28 cellular contexts compared by ENCODE assay signal in the genomic region with DNA sequence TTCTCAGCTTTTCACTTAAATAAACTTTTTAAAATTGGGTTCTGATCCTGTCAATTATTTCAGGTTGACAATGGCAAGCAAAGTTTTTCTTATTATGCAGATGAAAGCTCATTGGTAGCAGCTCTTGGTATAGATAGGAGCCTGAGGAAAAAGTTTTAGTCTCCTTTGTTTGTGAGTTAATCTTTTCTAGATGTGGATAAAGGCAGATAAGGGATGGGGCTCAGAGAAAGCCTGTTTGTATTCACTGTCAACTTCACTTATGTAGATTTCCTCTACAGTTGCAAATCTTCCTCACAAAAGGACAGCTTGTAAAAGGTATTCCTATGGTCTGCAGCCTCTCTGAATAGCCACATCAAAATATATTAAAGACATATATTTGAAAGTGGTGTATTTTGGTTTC.
A peak's percentile ranks its signal among the peaks of the same experiment; 100 is the strongest.
DNase-seq lines count a peak whose midpoint lies in the region; ATAC-seq, FAIRE-seq and TF ChIP-seq lines count a peak whose summit lies in the region.
"Had no signal": no experiment of that assay in that cellular context is flagged by ENCODE, and none has a peak within 500 bp of the region (broad histone marks: within the 10 kb centered on the region; RNA-seq: fewer than 3 reads in every experiment).

No MANE protein-coding gene starts in this region.

- H3K27ac Mint-ChIP-seq in neural progenitor cell (no peak overlapping the region), natural killer cell (no peak overlapping the region)
- H3K27ac Mint-ChIP-seq: activated CD8-positive, alpha-beta T cell treated with anti-CD3 and anti-CD28 coated beads for 36 hours; activated naive CD8-positive, alpha-beta T cell treated with anti-CD3 and anti-CD28 coated beads for 36 hours; naive thymus-derived CD8-positive, alpha-beta T cell had no signal

- H2AFZ ChIP-seq in ACC112 (ENCODE audit: low read length, unreplicated experiment) (peak overlapping the region; percentile 28), endothelial cell of umbilical vein (ENCODE audit: low read depth, low read length) (peak overlapping the region; percentile 45), neural progenitor cell (replicated peaks) (no peak overlapping the region)

- no peaks in the 10 kb centered on the region for H3K36me3 ChIP-seq in ACC112 (ENCODE audit: insufficient read depth, low read length)
- no peaks in the 10 kb centered on the region for H3K36me3 ChIP-seq in HUES48 (ENCODE audit: control insufficient read depth, insufficient read depth, low read length)
- H3K36me3 ChIP-seq in endothelial cell of umbilical vein (ENCODE audit: control insufficient read depth in 2 of 2, extremely low read depth in 1 of 2, insufficient read depth in 2 of 2, low read length in 2 of 2), result no peaks in the 10 kb centered on the region
- no peaks in the 10 kb centered on the region for H3K36me3 ChIP-seq in neural progenitor cell
- H3K36me3 ChIP-seq: ascending aorta, BE2C, ovary, right atrium auricular region, SJCRH30, upper lobe of right lung had no signal

- H3K27me3 Mint-ChIP-seq in neural progenitor cell (ENCODE audit: insufficient read depth, low read depth) (no peaks in the 10 kb centered on the region), natural killer cell (ENCODE audit: low read depth in 2 of 2) (no peaks in the 10 kb centered on the region)
- H3K27me3 Mint-ChIP-seq: activated CD8-positive, alpha-beta T cell treated with anti-CD3 and anti-CD28 coated beads for 36 hours; activated naive CD8-positive, alpha-beta T cell treated with anti-CD3 and anti-CD28 coated beads for 36 hours; naive thymus-derived CD8-positive, alpha-beta T cell had no signal

- H3K36me3 Mint-ChIP-seq in neural progenitor cell (peaks cover 2% of the 10 kb centered on the region), natural killer cell (no peaks in the 10 kb centered on the region)
- H3K36me3 Mint-ChIP-seq: activated naive CD8-positive, alpha-beta T cell treated with anti-CD3 and anti-CD28 coated beads for 36 hours; naive thymus-derived CD8-positive, alpha-beta T cell had no signal

- no TSS peak for BruUV-seq in endothelial cell of umbilical vein (replicated peaks; lab: Mats Ljungman, UMichigan)

- H3K9me3 ChIP-seq in HUES48 (ENCODE audit: control insufficient read depth, insufficient read depth, low read length), result no peaks in the 10 kb centered on the region
- no peaks in the 10 kb centered on the region for H3K9me3 ChIP-seq in endothelial cell of umbilical vein (replicated peaks; ENCODE audit: control insufficient read depth, insufficient read depth, low read length)
- no peaks in the 10 kb centered on the region for H3K9me3 ChIP-seq in neural progenitor cell (ENCODE audit: low read depth)
- H3K9me3 ChIP-seq: ascending aorta, BE2C, ovary, right atrium auricular region, SJCRH30, upper lobe of right lung had no signal

- CTCF ChIA-PET in endothelial cell of umbilical vein (lab: Charles Lee), result no interaction called here

- no peak for TF ChIP-seq POLR2A in endothelial cell of umbilical vein (IDR thresholded peaks at IDR 0.05; ENCODE audit: low read depth, low read length)

- H3K4me1 Mint-ChIP-seq in neural progenitor cell, result peaks cover 15% of the 10 kb centered on the region
- H3K4me1 Mint-ChIP-seq in natural killer cell, result no peaks in the 10 kb centered on the region
- H3K4me1 Mint-ChIP-seq: activated naive CD8-positive, alpha-beta T cell treated with anti-CD3 and anti-CD28 coated beads for 36 hours had no signal

- DNase-seq in endothelial cell of umbilical vein (ENCODE audit: low read depth, low spot score) (no peak), neural progenitor cell (ENCODE audit: low spot score) (peak; percentile 66), dorsolateral prefrontal cortex (no peak), natural killer cell (no peak)
- no peak for DNase-seq in stimulated activated CD4-positive, alpha-beta T cell treated with anti-CD3 and anti-CD28 coated beads, Interleukin-4, amount 100 ng/mL, for 1 hour
- DNase-seq: ACHN; activated CD8-positive, alpha-beta T cell treated with anti-CD3 and anti-CD28 coated beads for 36 hours; activated naive CD8-positive, alpha-beta T cell treated with anti-CD3 and anti-CD28 coated beads for 36 hours; BE2C; central memory CD4-positive, alpha-beta T cell; hypothalamus; Kasumi-1; midbrain; naive thymus-derived CD8-positive, alpha-beta T cell; NCI-H187; NCI-H2171; NCI-H510A treated with DMSO at 0.1 percent for 48 hours; ovary; SJCRH30; stimulated activated CD4-positive, alpha-beta T cell treated with anti-CD3 and anti-CD28 coated beads, Interleukin-2, amount 100 ng/mL, for 48 hours; upper lobe of right lung had no signal

- no peak overlapping the region for H3K4me3 ChIP-seq in ACC112 (ENCODE audit: low read depth, low read length)
- H3K4me3 ChIP-seq in HUES48 (ENCODE audit: low read depth, low read length), result peak overlapping the region; percentile 28
- H3K4me3 ChIP-seq in endothelial cell of umbilical vein (replicated peaks in 1 of 3; ENCODE audit: insufficient read depth in 1 of 3, low read depth in 1 of 3, low read length in 3 of 3), result no peak overlapping the region
- no peak overlapping the region for H3K4me3 ChIP-seq in neural progenitor cell
- H3K4me3 ChIP-seq in dorsolateral prefrontal cortex, result no peak overlapping the region
- H3K4me3 ChIP-seq: ascending aorta, ovary, right atrium auricular region, SJCRH30, upper lobe of right lung had no signal

- TF ChIP-seq CTCF in endothelial cell of umbilical vein (IDR thresholded peaks at IDR 0.05; ENCODE audit: extremely low read depth in 1 of 2, insufficient read depth in 1 of 2, low read depth in 1 of 2, low read length in 2 of 2) (no peak), neural progenitor cell (IDR thresholded peaks at IDR 0.05) (no peak), dorsolateral prefrontal cortex (IDR thresholded peaks at IDR 0.05 in 54 of 56, conservative IDR thresholded peaks at IDR 0.05 in 2 of 56; ENCODE audit: low read depth in 1 of 56, partially characterized antibody in 56 of 56) (no peak), natural killer cell (IDR thresholded peaks at IDR 0.05) (no peak)

- ATAC-seq in GM21360 (IDR thresholded peaks at IDR 0.05; ENCODE audit: unreplicated experiment), result no peak
- no peak for ATAC-seq in natural killer cell
- ATAC-seq: activated CD8-positive, alpha-beta T cell treated with anti-CD3 and anti-CD28 coated beads for 36 hours; naive thymus-derived CD8-positive, alpha-beta T cell; upper lobe of right lung had no signal

- dilution Hi-C loops in endothelial cell of umbilical vein (cut with MboI; ENCODE audit: extremely low pct_ligation_motif_present, low sequenced_read_pairs), result no loop called here

- H3K9me3 Mint-ChIP-seq in neural progenitor cell (peaks cover 2% of the 10 kb centered on the region), natural killer cell (peaks cover 5% of the 10 kb centered on the region in 2 donors)
- H3K9me3 Mint-ChIP-seq: activated naive CD8-positive, alpha-beta T cell treated with anti-CD3 and anti-CD28 coated beads for 36 hours had no signal

- H3F3A ChIP-seq in neural progenitor cell (ENCODE audit: low read depth), result peaks cover 46% of the 10 kb centered on the region

- peak overlapping the region; percentile 20; the same call in 1 of the 2 replicates for H3K9ac ChIP-seq in HUES48 (ENCODE audit: low read depth, low read length)
- H3K9ac ChIP-seq in endothelial cell of umbilical vein (replicated peaks; ENCODE audit: extremely low read depth, insufficient read depth, low read length), result no peak overlapping the region
- H3K9ac ChIP-seq in neural progenitor cell, result no peak overlapping the region

- H3K4me2 ChIP-seq in endothelial cell of umbilical vein (ENCODE audit: insufficient read depth, low read length), result no peak overlapping the region
- peak overlapping the region; percentile 67 for H3K4me2 ChIP-seq in neural progenitor cell

- no peaks in the 10 kb centered on the region for H3K27me3 ChIP-seq in ACC112 (ENCODE audit: insufficient read depth, low read length)
- no peaks in the 10 kb centered on the region for H3K27me3 ChIP-seq in HUES48 (ENCODE audit: control insufficient read depth, insufficient read depth, low read length)
- H3K27me3 ChIP-seq in endothelial cell of umbilical vein (ENCODE audit: control insufficient read depth in 2 of 2, insufficient read depth in 2 of 2, low read length in 2 of 2), result no peaks in the 10 kb centered on the region
- H3K27me3 ChIP-seq in neural progenitor cell, result no peaks in the 10 kb centered on the region
- H3K27me3 ChIP-seq in dorsolateral prefrontal cortex, result no peaks in the 10 kb centered on the region
- H3K27me3 ChIP-seq: ascending aorta, BE2C, ovary, right atrium auricular region, SJCRH30, upper lobe of right lung had no signal

- POLR2A ChIA-PET in endothelial cell of umbilical vein (lab: Charles Lee), result no interaction called here

- intact Hi-C loops in endothelial cell of umbilical vein (cut with micrococcal nuclease) (loop anchor here (10.0 kb wide), 1 partner anchor 228 kb away; a partner anchor contains a TSS), dorsolateral prefrontal cortex (cut with DNase I) (no loop called here), natural killer cell (cut with micrococcal nuclease) (no loop called here)

- no peaks in the 10 kb centered on the region for H4K20me1 ChIP-seq in endothelial cell of umbilical vein (replicated peaks; ENCODE audit: control insufficient read depth, extremely low read depth, insufficient read depth, low read length)
- no peaks in the 10 kb centered on the region for H4K20me1 ChIP-seq in neural progenitor cell (ENCODE audit: low read depth)

- H3K4me1 ChIP-seq in ACC112 (ENCODE audit: control insufficient read depth, insufficient read depth, low read length, unreplicated experiment) (peaks cover 31% of the 10 kb centered on the region), HUES48 (ENCODE audit: control insufficient read depth, insufficient read depth, low read length) (peaks cover 39% of the 10 kb centered on the region), endothelial cell of umbilical vein (ENCODE audit: control insufficient read depth, extremely low read depth, insufficient read depth, low read length) (peaks cover 8% of the 10 kb centered on the region), neural progenitor cell (peaks cover 41% of the 10 kb centered on the region)
- H3K4me1 ChIP-seq: right atrium auricular region, SJCRH30 had no signal

- H3K79me2 ChIP-seq in ACC112 (ENCODE audit: control insufficient read depth, insufficient read depth, low read length, unreplicated experiment) (no peaks in the 10 kb centered on the region), endothelial cell of umbilical vein (ENCODE audit: control insufficient read depth, insufficient read depth, low read length) (no peaks in the 10 kb centered on the region), neural progenitor cell (ENCODE audit: low read depth) (no peaks in the 10 kb centered on the region)

- FAIRE-seq in endothelial cell of umbilical vein (lab: Jason Lieb, UNC), result no peak
- FAIRE-seq: keratinocyte, TTC549 had no signal

- H3K27ac ChIP-seq in ACC112 (ENCODE audit: low read depth, low read length) (no peak overlapping the region), HUES48 (ENCODE audit: low read depth, low read length) (peak overlapping the region; percentile 96), endothelial cell of umbilical vein (ENCODE audit: insufficient read depth, low read depth, low read length) (no peak overlapping the region), neural progenitor cell (peak overlapping the region; percentile 87), dorsolateral prefrontal cortex (no peak overlapping the region)
- H3K27ac ChIP-seq: ascending aorta, ovary, right atrium auricular region, SJCRH30, upper lobe of right lung had no signal

- H3K4me3 Mint-ChIP-seq in neural progenitor cell (no peak overlapping the region), natural killer cell (no peak overlapping the region)
- H3K4me3 Mint-ChIP-seq: activated CD8-positive, alpha-beta T cell treated with anti-CD3 and anti-CD28 coated beads for 36 hours; activated naive CD8-positive, alpha-beta T cell treated with anti-CD3 and anti-CD28 coated beads for 36 hours; naive thymus-derived CD8-positive, alpha-beta T cell had no signal

- no peaks in the 10 kb centered on the region for H3K9me1 ChIP-seq in endothelial cell of umbilical vein (replicated peaks; ENCODE audit: control insufficient read depth, extremely low read depth, insufficient read depth, low read length)

Comparison
In these comparisons a context has a peak if more than half of its experiments do, and no peak if none do; other contexts are left out.
1. H3K27ac ChIP-seq: peak in HUES48 (single experiment) and neural progenitor cell (single experiment); none in ACC112 (single experiment), endothelial cell of umbilical vein (single experiment) and dorsolateral prefrontal cortex (0 of 59).